Comparison of ENCODE assay signal across 25 cellular contexts in the genomic region with DNA sequence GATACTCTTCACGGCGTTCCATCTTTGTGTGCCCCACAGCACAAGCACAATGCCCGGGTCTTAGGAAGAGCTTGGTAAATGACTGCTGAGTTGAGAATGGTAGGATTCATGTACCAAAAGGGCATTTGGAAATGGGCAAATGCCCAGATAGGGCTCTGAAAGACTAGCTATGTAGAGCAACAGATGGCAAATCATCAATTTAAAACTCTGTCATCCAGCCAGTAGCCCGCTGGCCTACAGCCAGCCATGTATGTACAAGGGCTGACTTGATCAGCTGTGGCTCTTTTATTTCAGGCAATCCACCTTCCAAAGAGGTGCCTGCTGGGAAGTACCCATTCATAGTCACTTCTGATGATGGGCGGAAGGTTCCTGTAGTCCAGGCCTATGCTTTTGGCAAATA. TPM values are rescaled to one million over a fixed set of nuclear protein-coding genes. Genes with fewer than 3 reads are reported as not detected.
DNase-seq lines count a peak whose midpoint lies in the region; ATAC-seq and TF ChIP-seq lines count a peak whose summit lies in the region.
"Had no signal": no experiment of that assay in that cellular context is flagged by ENCODE, and none has a peak within 500 bp of the region (broad histone marks: within the 10 kb centered on the region; RNA-seq: fewer than 3 reads in every experiment).

No MANE protein-coding gene starts in this region.

- no peaks in the 10 kb centered on the region for H3K9me3 Mint-ChIP-seq in HFFc6
- H3K9me3 Mint-ChIP-seq: activated naive CD4-positive, alpha-beta T cell treated with anti-CD3 and anti-CD28 coated beads, Interleukin-2, amount 50 U/mL, for 72 hours; CD8-positive, alpha-beta memory T cell; natural killer cell had no signal

- peaks cover 58% of the 10 kb centered on the region for H3K4me1 Mint-ChIP-seq in HFFc6 (ENCODE audit: low read depth)

- H3K27ac Mint-ChIP-seq in HFFc6 = peak overlapping the region; percentile 24; the same call in 1 of the 2 replicates
- H3K27ac Mint-ChIP-seq: activated naive CD4-positive, alpha-beta T cell treated with anti-CD3 and anti-CD28 coated beads, Interleukin-2, amount 50 U/mL, for 72 hours; CD8-positive, alpha-beta memory T cell; natural killer cell had no signal

- H3K9me3 ChIP-seq in Peyer's patch = no peaks in the 10 kb centered on the region
- H3K9me3 ChIP-seq: BE2C, tibial artery had no signal

- no peak overlapping the region for H3K4me3 ChIP-seq in Peyer's patch
- H3K4me3 ChIP-seq: GM23248, hepatocyte, tibial artery had no signal

- peaks cover 51% of the 10 kb centered on the region for H3K36me3 Mint-ChIP-seq in HFFc6 (ENCODE audit: low read depth)
- H3K36me3 Mint-ChIP-seq: activated naive CD4-positive, alpha-beta T cell treated with anti-CD3 and anti-CD28 coated beads, Interleukin-2, amount 50 U/mL, for 72 hours; natural killer cell had no signal

- peak; percentile 29 for ATAC-seq in left lobe of liver
- no peak for ATAC-seq in HG02763 (IDR thresholded peaks at IDR 0.05; ENCODE audit: unreplicated experiment)
- ATAC-seq: activated naive CD4-positive, alpha-beta T cell treated with anti-CD3 and anti-CD28 coated beads, Interleukin-2, amount 50 U/mL, for 72 hours; natural killer cell had no signal

- no peaks in the 10 kb centered on the region for H3K27me3 ChIP-seq in Peyer's patch
- H3K27me3 ChIP-seq: BE2C, brain microvascular endothelial cell, hepatocyte, tibial artery had no signal

- H3K36me3 ChIP-seq in Peyer's patch = no peaks in the 10 kb centered on the region
- H3K36me3 ChIP-seq: BE2C had no signal

- H3K4me3 Mint-ChIP-seq in HFFc6 = no peak overlapping the region
- H3K4me3 Mint-ChIP-seq: CD8-positive, alpha-beta memory T cell; natural killer cell had no signal

- H3K4me1 ChIP-seq in Peyer's patch = peaks cover 0 to 6% (median 0%) of the 10 kb centered on the region in 4 donors

- TF ChIP-seq CTCF in HFFc6 (IDR thresholded peaks at IDR 0.05) (no peak), Peyer's patch (IDR thresholded peaks at IDR 0.05) (no peak)

- DNase-seq in HFFc6 (no peak), NCI-H1694 treated with DMSO at 0.1 percent for 48 hours (lab: John Stamatoyannopoulos, UW) (peak; percentile 70), NCI-H69 (lab: John Stamatoyannopoulos, UW) (peak; percentile 94), left lobe of liver (ENCODE audit: low spot score) (no peak), Peyer's patch (no peak), ecto neural progenitor cell (ENCODE audit: low spot score) (no peak)
- DNase-seq: activated CD4-positive, alpha-beta T cell treated with anti-CD3 and anti-CD28 coated beads, Interleukin-2, amount 50 U/mL, for 1 hour; activated CD4-positive, CD25-positive, alpha-beta regulatory T cell; activated effector memory CD4-positive, alpha-beta T cell treated with Interleukin-2 at 50 U/mL for 16 hours; activated T-cell treated with anti-CD3 and anti-CD28 coated beads, Interleukin-2, amount 50 U/mL, for 1 hour; BE2C; brain microvascular endothelial cell; CD8-positive, alpha-beta memory T cell; GDM1; GM23248; natural killer cell; NCI-H1048; NCI-H2029; NCI-H510A treated with DMSO at 0.1 percent for 48 hours; stimulated activated CD4-positive, alpha-beta T cell treated with anti-CD3 and anti-CD28 coated beads, Interleukin-15, amount 100 ng/mL, for 24 hours; stimulated activated CD4-positive, alpha-beta T cell treated with anti-CD3 and anti-CD28 coated beads, Interleukin-4, amount 100 ng/mL, for 4 hours; tibial artery had no signal

- H3K27me3 Mint-ChIP-seq in HFFc6 (ENCODE audit: insufficient read depth) = peaks cover 2% of the 10 kb centered on the region

- H3K27ac ChIP-seq in Peyer's patch = no peak overlapping the region
- H3K27ac ChIP-seq: brain microvascular endothelial cell, GM23248, hepatocyte, tibial artery had no signal

- TF ChIP-seq POLR2A in Peyer's patch (IDR thresholded peaks at IDR 0.05) = no peak

RNA-seq across cellular contexts. Expression of a gene that starts 35.1 kb away (rescaled TPM):
- total RNA-seq in HFFc6 (2021; fragmentation: NEBNext Ultra II Directional; extraction: Animal tissue kit (Norgen Biotek cat#: 25700)) = 100 to 1,000 TPM; 263 to 375 (median 316) TPM
- total RNA-seq in left lobe of liver = 29.9 TPM
- 10 to 100 TPM; 14.7 to 40.6 (median 22.7) TPM for total RNA-seq in Peyer's patch

Comparison
In these comparisons a context has a peak if more than half of its experiments do, and no peak if none do; other contexts are left out.
1. DNase-seq: peak in NCI-H1694 treated with DMSO at 0.1 percent for 48 hours (single experiment) and NCI-H69 (single experiment); none in HFFc6 (single experiment), left lobe of liver (single experiment), Peyer's patch (0 of 3) and ecto neural progenitor cell (single experiment).